8 cellular contexts compared by ENCODE assay signal in genomic region chr1:67429528-67430357, GRCh38. TPM values are rescaled to one million over a fixed set of nuclear protein-coding genes. Genes with fewer than 3 reads are reported as not detected.
DNase-seq lines count a peak whose midpoint lies in the region; ATAC-seq and TF ChIP-seq lines count a peak whose summit lies in the region.

No MANE protein-coding gene starts in this region.

- no peaks in the 10 kb centered on the region for H3K36me3 ChIP-seq in urinary bladder (ENCODE audit: insufficient read depth)

- H3K4me1 Mint-ChIP-seq in osteocyte (ENCODE audit: unreplicated experiment): peaks cover 54% of the 10 kb centered on the region

- H3K9me3 Mint-ChIP-seq in osteocyte (ENCODE audit: unreplicated experiment): no peaks in the 10 kb centered on the region

- WGBS in urinary bladder: under 1% methylated on average over 69 of the region's 69 CpGs

- H3K36me3 Mint-ChIP-seq in osteocyte (ENCODE audit: unreplicated experiment): peaks cover 15% of the 10 kb centered on the region

- DNase-seq in Caki2 (ENCODE audit: low read depth) (peak; percentile 21), NCI-H1092 (lab: John Stamatoyannopoulos, UW) (peak; percentile 2), activated T-helper 1 cell treated with Interleukin-2 at 50 U/mL for 16 hours (ENCODE audit: low read depth) (peak; percentile 10), globus pallidus (ENCODE audit: low spot score) (peak; percentile 39), osteocyte (ENCODE audit: extremely low spot score, unreplicated experiment) (no peak), NCI-H1436 treated with DMSO at 0.1 percent for 48 hours (lab: John Stamatoyannopoulos, UW) (no peak)

- H3K27ac Mint-ChIP-seq in osteocyte (ENCODE audit: unreplicated experiment): peak overlapping the region; percentile 98

- no peaks in the 10 kb centered on the region for H3K27me3 Mint-ChIP-seq in osteocyte (ENCODE audit: unreplicated experiment)

- H3K27ac ChIP-seq in urinary bladder (ENCODE audit: low read depth): peak overlapping the region; percentile 61

- in situ Hi-C loops in Caki2 (cut with HindIII; ENCODE audit: low pct_unique_long_range_greater_than_20kb, low sequenced_read_pairs): no loop called here

- H3K4me3 ChIP-seq in urinary bladder (ENCODE audit: low read depth, low read length): peak overlapping the region; percentile 92

- peak overlapping the region; percentile 87 for H3K4me3 Mint-ChIP-seq in osteocyte (ENCODE audit: unreplicated experiment)

- no peaks in the 10 kb centered on the region for H3K4me1 ChIP-seq in urinary bladder (ENCODE audit: insufficient read depth)

- TF ChIP-seq CTCF in osteocyte (IDR thresholded peaks at IDR 0.05): no peak

- ATAC-seq in GM21825 (IDR thresholded peaks at IDR 0.05; ENCODE audit: unreplicated experiment): peak; percentile 2

RNA-seq across cellular contexts. Expression of gene SERBP1, which starts 0.5 kb away (rescaled TPM):
- total RNA-seq in Caki2 (2014; rRNA removed; shearing (Covaris generic); ENCODE audit: low replicate concordance): 185 and 196 TPM in 2 replicates
- 171 and 182 TPM in 2 replicates for total RNA-seq in osteocyte
- 177 TPM for total RNA-seq in urinary bladder
- 184 TPM for polyA plus RNA-seq in urinary bladder

Comparison
In these comparisons a context has a peak if more than half of its experiments do, and no peak if none do; other contexts are left out.
1. DNase-seq: peak in Caki2 (single experiment), NCI-H1092 (single experiment), activated T-helper 1 cell treated with Interleukin-2 at 50 U/mL for 16 hours (single experiment) and globus pallidus (single experiment); none in osteocyte (single experiment) and NCI-H1436 treated with DMSO at 0.1 percent for 48 hours (single experiment).